ENCODE assay signal across 19 cellular contexts in the genomic region with DNA sequence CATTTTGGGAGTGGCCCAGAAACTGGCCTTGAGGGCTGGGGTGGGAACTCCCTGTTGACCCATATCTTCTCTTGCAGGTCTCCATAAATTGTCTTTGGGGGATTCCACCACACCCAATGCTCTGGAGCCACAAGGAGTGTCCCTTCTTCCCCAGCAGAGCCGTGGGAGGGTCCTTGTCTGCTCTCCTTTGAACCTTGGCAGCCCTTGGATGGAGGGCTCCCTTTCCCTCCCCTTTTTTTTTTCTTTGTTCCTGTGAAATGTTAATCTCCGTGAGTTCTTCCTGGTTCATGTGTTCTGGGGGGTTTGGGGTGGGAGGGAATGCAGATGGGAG. TPM values are rescaled to one million over a fixed set of nuclear protein-coding genes. Genes with fewer than 3 reads are reported as not detected.
DNase-seq lines count a peak whose midpoint lies in the region; ATAC-seq, FAIRE-seq and TF ChIP-seq lines count a peak whose summit lies in the region.
"Had no signal": no experiment of that assay in that cellular context is flagged by ENCODE, and none has a peak within 500 bp of the region (broad histone marks: within the 10 kb centered on the region; RNA-seq: fewer than 3 reads in every experiment).

No MANE protein-coding gene starts in this region.

- POLR2A ChIA-PET in Caco-2 (lab: Charles Lee) (no interaction called here), H1 (lab: Charles Lee; ENCODE audit: partially characterized antibody) (interaction anchor here (0.9 to 9.5 kb wide), 12 partner anchors 8 to 197 kb away, joined by 3 to 180 read pairs (median 8); a partner anchor contains a TSS)

- no peak overlapping the region for H4K5ac ChIP-seq in H1 (ENCODE audit: insufficient read length, low read depth, low read length)

- H3K9me3 ChIP-seq in Caco-2 (no peaks in the 10 kb centered on the region), H1 (ENCODE audit: insufficient read depth in 2 of 2, low read depth in 1 of 2, low read length in 1 of 2) (no peaks in the 10 kb centered on the region; a peak in 1 of 4 replicates), osteoblast (ENCODE audit: low read depth, low read length) (no peaks in the 10 kb centered on the region), thyroid gland (no peaks in the 10 kb centered on the region)
- H3K9me3 ChIP-seq: BLaER1 treated with 17β-estradiol and CSF1 and Interleukin-3, amounts not matched to agents 10 nM and 100 nM; spleen had no signal

- H3K27me3 Mint-ChIP-seq in Caco-2 (ENCODE audit: insufficient read depth, unreplicated experiment) (no peaks in the 10 kb centered on the region), IgD-negative memory B cell (no peaks in the 10 kb centered on the region)
- H3K27me3 Mint-ChIP-seq: activated CD8-positive, alpha-beta T cell treated with anti-CD3 and anti-CD28 coated beads for 36 hours had no signal

- H3K9me3 Mint-ChIP-seq in Caco-2 (ENCODE audit: unreplicated experiment) (no peaks in the 10 kb centered on the region), IgD-negative memory B cell (no peaks in the 10 kb centered on the region)
- H3K9me3 Mint-ChIP-seq: activated CD8-positive, alpha-beta T cell treated with anti-CD3 and anti-CD28 coated beads for 36 hours had no signal

- FAIRE-seq in H1 (lab: Jason Lieb, UNC): no peak
- FAIRE-seq: TTC549 had no signal

- H3K4me2 ChIP-seq in H1 (ENCODE audit: insufficient read depth in 1 of 2, low read depth in 2 of 2, low read length in 2 of 2) (no peak overlapping the region), osteoblast (ENCODE audit: insufficient read depth, low read length) (no peak overlapping the region)
- H3K4me2 ChIP-seq: BLaER1 treated with 17β-estradiol and CSF1 and Interleukin-3, amounts not matched to agents 10 nM and 100 nM had no signal

- no peak overlapping the region for H3K56ac ChIP-seq in H1 (replicated peaks; ENCODE audit: insufficient read length, low read depth, low read length)

- H3K27ac Mint-ChIP-seq in Caco-2 (ENCODE audit: unreplicated experiment) (peak overlapping the region; percentile 25), IgD-negative memory B cell (peak overlapping the region in 2 of 3 donors; percentile 62 to 97)
- H3K27ac Mint-ChIP-seq: activated CD8-positive, alpha-beta T cell treated with anti-CD3 and anti-CD28 coated beads for 36 hours had no signal

- H2BK120ac ChIP-seq in H1 (replicated peaks; ENCODE audit: low read depth, low read length): no peak overlapping the region

- DNase-seq in Caco-2 (no peak), H1 (ENCODE audit: low read depth in 1 of 2, low spot score in 2 of 2) (no peak), osteoblast (ENCODE audit: insufficient read length, low spot score, missing footprints) (peak; percentile 73), epidermal melanocyte (ENCODE audit: insufficient read length, low spot score) (no peak), thyroid gland (no peak), G401 (ENCODE audit: low spot score) (no peak)
- DNase-seq: activated CD8-positive, alpha-beta T cell treated with anti-CD3 and anti-CD28 coated beads for 36 hours; activated gamma-delta T cell treated with Interleukin-2 at 50 U/mL for 16 hours; brain microvascular endothelial cell; effector CD4-positive, alpha-beta T cell; foreskin melanocyte; NCI-H1105 treated with DMSO at 0.1 percent for 48 hours; NCI-H226 had no signal

- WGBS in H1 (ENCODE audit: extremely low coverage in 1 of 2, insufficient coverage in 1 of 2, insufficient read length in 1 of 2, insufficient replicate concordance in 2 of 2, low coverage in 1 of 2, low lambda C conversion rate in 2 of 2, missing lambda C conversion rate in 1 of 2), 2 experiments: 100% methylated on average over 1 of the region's 2 CpGs; no CpG with 5 or more reads in 1 of the 2 experiments
- WGBS in thyroid gland, 2 donors: 66 to 69% methylated on average over 2 of the region's 2 CpGs

- 0 out of 2 replicates have a peak, but pooled peaks cover 2% of the 10 kb centered on the region for H3K4me1 ChIP-seq in Caco-2
- H3K4me1 ChIP-seq in H1 (replicated peaks in 1 of 4; ENCODE audit: control insufficient read depth in 3 of 4, insufficient read depth in 4 of 4, low read length in 3 of 4): peaks cover 0 to 3% (median under 1%) of the 10 kb centered on the region in 4 experiments; a peak in 3 of 7 replicates
- peaks cover 12% of the 10 kb centered on the region for H3K4me1 ChIP-seq in osteoblast (ENCODE audit: insufficient read depth, low read length)
- H3K4me1 ChIP-seq in thyroid gland: peaks cover 1 to 2% of the 10 kb centered on the region in 2 donors

- peak in 1 of 2 experiments; percentile 24; a peak in 2 of 3 replicates for TF ChIP-seq POLR2A in H1 (IDR thresholded peaks at IDR 0.05; ENCODE audit: control extremely low read depth in 1 of 2, low read depth in 2 of 2, low read length in 2 of 2)
- no peak for TF ChIP-seq POLR2A in thyroid gland (IDR thresholded peaks at IDR 0.05)

- H3K79me1 ChIP-seq in H1 (ENCODE audit: low read depth, low read length): peaks cover 7% of the 10 kb centered on the region

- H3K9ac ChIP-seq in H1 (replicated peaks in 1 of 4; ENCODE audit: extremely low read depth in 1 of 4, low read depth in 3 of 4, low read length in 3 of 4): no peak overlapping the region

- H3K4me3 ChIP-seq in Caco-2 (ENCODE audit: low read depth, low read length) (no peak overlapping the region), H1 (ENCODE audit: extremely low read depth in 1 of 4, insufficient read depth in 2 of 4, low read depth in 3 of 4, low read length in 4 of 4) (no peak overlapping the region), osteoblast (ENCODE audit: insufficient read depth, low read length) (no peak overlapping the region), thyroid gland (replicated peaks in 1 of 3) (no peak overlapping the region)
- H3K4me3 ChIP-seq: BLaER1 treated with 17β-estradiol and CSF1 and Interleukin-3, amounts not matched to agents 10 nM and 100 nM; spleen had no signal

- no peak overlapping the region for H3K4ac ChIP-seq in H1 (replicated peaks; ENCODE audit: insufficient read length, low read depth, low read length)

- no peak overlapping the region for H4K91ac ChIP-seq in H1 (replicated peaks; ENCODE audit: insufficient read length, low read length)

- no peak overlapping the region for H2BK12ac ChIP-seq in H1 (ENCODE audit: low read depth, low read length)

- peaks cover 28% of the 10 kb centered on the region for H3K4me1 Mint-ChIP-seq in Caco-2 (ENCODE audit: low read depth, unreplicated experiment)
- H3K4me1 Mint-ChIP-seq in IgD-negative memory B cell: peaks cover 0 to 18% (median 9%) of the 10 kb centered on the region in 3 donors

- H2BK5ac ChIP-seq in H1 (ENCODE audit: low read depth, low read length): 0 out of 2 replicates have a peak overlapping the region, but pooled peaks have one; percentile 55

- intact Hi-C loops in Caco-2 (cut with micrococcal nuclease; ENCODE audit: unreplicated experiment): no loop called here
- intact Hi-C loops in thyroid gland (cut with DNase I): no loop called here

- ATAC-seq in GM19351 (IDR thresholded peaks at IDR 0.05; ENCODE audit: unreplicated experiment): no peak

- H3K36me3 Mint-ChIP-seq in Caco-2 (ENCODE audit: insufficient read depth, unreplicated experiment): peaks cover 92% of the 10 kb centered on the region
- peaks cover 6% of the 10 kb centered on the region for H3K36me3 Mint-ChIP-seq in IgD-negative memory B cell

- in situ Hi-C loops in G401 (cut with HindIII; ENCODE audit: low sequenced_read_pairs): no loop called here

- no peak overlapping the region for H2BK20ac ChIP-seq in H1 (ENCODE audit: low read length)

- no peak for TF ChIP-seq CTCF in Caco-2 (IDR thresholded peaks at IDR 0.05; ENCODE audit: insufficient read depth in 1 of 2, low read depth in 1 of 2, low read length in 1 of 2, severe bottlenecking in 1 of 2, unreplicated experiment in 1 of 2)
- TF ChIP-seq CTCF in H1 (IDR thresholded peaks at IDR 0.05; ENCODE audit: control extremely low read depth in 1 of 3, insufficient read depth in 1 of 3, low read depth in 1 of 3, low read length in 3 of 3): no peak
- no peak for TF ChIP-seq CTCF in osteoblast (IDR thresholded peaks at IDR 0.05; ENCODE audit: extremely low read depth, low read depth, low read length)
- no peak for TF ChIP-seq CTCF in thyroid gland (IDR thresholded peaks at IDR 0.05)

- H3K14ac ChIP-seq in H1 (ENCODE audit: insufficient read length): no peak overlapping the region

- no peak overlapping the region for H3K23ac ChIP-seq in H1 (ENCODE audit: insufficient read length)

- H3K18ac ChIP-seq in H1 (ENCODE audit: extremely low read depth, low read length): no peak overlapping the region

- no peak overlapping the region for H2AK5ac ChIP-seq in H1 (ENCODE audit: low read depth, low read length)

- H3K79me2 ChIP-seq in H1 (ENCODE audit: control insufficient read depth in 1 of 2, insufficient read depth in 2 of 2, low read length in 2 of 2): peaks cover under 1 to 48% of the 10 kb centered on the region in 2 experiments; a peak in 3 of 4 replicates
- peaks cover 96% of the 10 kb centered on the region for H3K79me2 ChIP-seq in osteoblast (ENCODE audit: insufficient read depth, low read length)

- H4K20me1 ChIP-seq in H1 (replicated peaks in 1 of 2; ENCODE audit: control insufficient read depth in 1 of 2, insufficient read depth in 2 of 2, low read length in 2 of 2) (peaks cover 34 to 52% of the 10 kb centered on the region in 2 experiments), osteoblast (ENCODE audit: insufficient read depth, low read length) (peaks cover 71% of the 10 kb centered on the region)

- H2AFZ ChIP-seq in H1 (ENCODE audit: low read length) (no peak overlapping the region), osteoblast (ENCODE audit: low read length) (no peak overlapping the region)

- TF ChIP-seq EP300 in H1 (IDR thresholded peaks at IDR 0.05; ENCODE audit: borderline replicate concordance in 1 of 2, low read depth in 2 of 2, low read length in 2 of 2): no peak

- H3K23me2 ChIP-seq in H1 (ENCODE audit: low read depth, low read length): no peaks in the 10 kb centered on the region

- H2BK15ac ChIP-seq in H1 (ENCODE audit: low read length): no peak overlapping the region

- H3K27me3 ChIP-seq in Caco-2 (replicated peaks; ENCODE audit: control insufficient read depth, insufficient read depth, low read length): no peaks in the 10 kb centered on the region
- H3K27me3 ChIP-seq in H1 (replicated peaks in 1 of 4; ENCODE audit: control insufficient read depth in 3 of 4, extremely low read depth in 1 of 4, insufficient read depth in 3 of 4, low read length in 3 of 4): no peaks in the 10 kb centered on the region
- no peaks in the 10 kb centered on the region for H3K27me3 ChIP-seq in osteoblast (ENCODE audit: insufficient read depth, low read length)
- H3K27me3 ChIP-seq in thyroid gland: no peaks in the 10 kb centered on the region
- H3K27me3 ChIP-seq: BLaER1 treated with 17β-estradiol and CSF1 and Interleukin-3, amounts not matched to agents 10 nM and 100 nM; brain microvascular endothelial cell; spleen had no signal

- no TSS peak for BruUV-seq in Caco-2 (replicated peaks; lab: Mats Ljungman, UMichigan)

- CTCF ChIA-PET in Caco-2 (lab: Charles Lee) (interaction anchor here (0.7 kb wide), 1 partner anchor 90 kb away, joined by 3 read pairs; no protein-coding TSS in a partner anchor), H1 (lab: Charles Lee; ENCODE audit: partially characterized antibody) (interaction anchor here (0.9 to 2.0 kb wide), 2 partner anchors 12 to 19 kb away, joined by 3 to 6 read pairs; no protein-coding TSS in a partner anchor)

- H3K27ac ChIP-seq in H1 (ENCODE audit: low read depth, low read length) (no peak overlapping the region), osteoblast (ENCODE audit: low read depth, low read length) (no peak overlapping the region), thyroid gland (no peak overlapping the region)
- H3K27ac ChIP-seq: brain microvascular endothelial cell had no signal

- no peak overlapping the region for H4K8ac ChIP-seq in H1 (ENCODE audit: extremely low read depth, insufficient read depth, low read length)

- no peak for TF ChIP-seq RAD21 in H1 (IDR thresholded peaks at IDR 0.05 in 1 of 2, conservative IDR thresholded peaks at IDR 0.05 in 1 of 2; ENCODE audit: low read depth in 2 of 2, low read length in 2 of 2)

- H3K36me3 ChIP-seq in Caco-2 (ENCODE audit: control insufficient read depth, insufficient read depth, low read length) (peaks cover 14% of the 10 kb centered on the region), H1 (ENCODE audit: control insufficient read depth in 2 of 4, insufficient read depth in 4 of 4, low read length in 3 of 4) (peaks cover 55 to 91% (median 70%) of the 10 kb centered on the region in 4 experiments), osteoblast (ENCODE audit: insufficient read depth, low read length) (peaks cover 91% of the 10 kb centered on the region), thyroid gland (peaks cover 76 to 81% of the 10 kb centered on the region in 2 donors)

- H3K4me3 Mint-ChIP-seq in Caco-2 (ENCODE audit: unreplicated experiment): no peak overlapping the region
- H3K4me3 Mint-ChIP-seq in IgD-negative memory B cell: peak overlapping the region in 1 of 4 donors; percentile 68
- H3K4me3 Mint-ChIP-seq: activated CD8-positive, alpha-beta T cell treated with anti-CD3 and anti-CD28 coated beads for 36 hours had no signal

RNA-seq across cellular contexts. Expression of a gene that starts 6.3 kb away (rescaled TPM):
- total RNA-seq in Caco-2 (2022): 175 and 184 TPM in 2 replicates
- polyA plus RNA-seq in IgD-negative memory B cell: 262 TPM
- 237 and 248 TPM in 2 replicates for total RNA-seq in H1 (2021; fragmentation: NEBNext Ultra II Directional; extraction: Animal tissue kit (Norgen Biotek cat#: 25700))
- 1,357 and 1,702 TPM in 2 replicates for polyA plus RNA-seq in H1 (2011; rRNA removed)
- polyA plus RNA-seq in H1 (2011; cell fraction: cytosol; rRNA removed): 705 TPM
- polyA plus RNA-seq in H1 (2011; cell fraction: nucleus; rRNA removed): 474 TPM
- 292 to 520 TPM (median 401 TPM) in 4 replicates for polyA plus RNA-seq in H1 (2012, experiment 1 of 2)
- polyA plus RNA-seq in H1 (2012, experiment 2 of 2): 2,300 TPM
- polyA plus RNA-seq in H1 (2013, experiment 1 of 2): 136 TPM
- polyA plus RNA-seq in H1 (2013, experiment 2 of 2): 134 TPM
- polyA minus RNA-seq in H1 (2011; rRNA and poly(A)+ RNA removed): 86.0 and 133 TPM in 2 replicates
- 98.0 TPM for polyA minus RNA-seq in H1 (2011; cell fraction: cytosol; rRNA and poly(A)+ RNA removed)
- 84.9 TPM for polyA minus RNA-seq in H1 (2011; cell fraction: nucleus; rRNA and poly(A)+ RNA removed)
- total RNA-seq in osteoblast: 173 and 195 TPM in 2 replicates
- 100 to 1,000 TPM; 373 to 786 (median 647) TPM for total RNA-seq in thyroid gland
- 178 and 250 TPM in 2 replicates for total RNA-seq in G401 (2014; rRNA removed; shearing (Covaris generic))

RNA-seq across cellular contexts. Expression of a gene that starts 16.6 kb away (rescaled TPM):
- total RNA-seq in Caco-2 (2022): not detected in 2 replicates
- polyA plus RNA-seq in IgD-negative memory B cell: not detected
- total RNA-seq in H1 (2021; fragmentation: NEBNext Ultra II Directional; extraction: Animal tissue kit (Norgen Biotek cat#: 25700)): not detected in 2 replicates
- polyA plus RNA-seq in H1 (2011; rRNA removed): 0.09 and 0.17 TPM in 2 replicates
- polyA plus RNA-seq in H1 (2011; cell fraction: cytosol; rRNA removed): 0.16 TPM
- 0.37 TPM for polyA plus RNA-seq in H1 (2011; cell fraction: nucleus; rRNA removed)
- polyA plus RNA-seq in H1 (2012, experiment 1 of 2): not detected in 4 replicates
- polyA plus RNA-seq in H1 (2012, experiment 2 of 2): 0.13 TPM
- polyA plus RNA-seq in H1 (2013, experiment 1 of 2): 0.12 TPM
- 0.02 TPM for polyA plus RNA-seq in H1 (2013, experiment 2 of 2)
- not detected in 2 replicates for polyA minus RNA-seq in H1 (2011; rRNA and poly(A)+ RNA removed)
- polyA minus RNA-seq in H1 (2011; cell fraction: cytosol; rRNA and poly(A)+ RNA removed): not detected
- not detected for polyA minus RNA-seq in H1 (2011; cell fraction: nucleus; rRNA and poly(A)+ RNA removed)
- total RNA-seq in osteoblast: not detected in 2 replicates
- total RNA-seq in thyroid gland: not detected
- 0.07 and 10.6 TPM in 2 replicates for total RNA-seq in G401 (2014; rRNA removed; shearing (Covaris generic))

RNA-seq across cellular contexts. Expression of a gene that starts 18.3 kb away (rescaled TPM):
- total RNA-seq in Caco-2 (2022) (332 and 382 TPM in 2 replicates), osteoblast (56.8 and 62.2 TPM in 2 replicates), thyroid gland (100 to 1,000 TPM; 262 to 378 (median 312) TPM)
- polyA plus RNA-seq in IgD-negative memory B cell (159 TPM), H1 (2011; rRNA removed) (300 and 654 TPM in 2 replicates)
- total RNA-seq in H1 (2021; fragmentation: NEBNext Ultra II Directional; extraction: Animal tissue kit (Norgen Biotek cat#: 25700)): 563 and 579 TPM in 2 replicates
- polyA plus RNA-seq in H1 (2011; cell fraction: cytosol; rRNA removed): 295 TPM
- polyA plus RNA-seq in H1 (2011; cell fraction: nucleus; rRNA removed): 2,432 TPM
- polyA plus RNA-seq in H1 (2012, experiment 1 of 2): 719 to 870 TPM (median 834 TPM) in 4 replicates
- polyA plus RNA-seq in H1 (2012, experiment 2 of 2): 118 TPM
- polyA plus RNA-seq in H1 (2013, experiment 1 of 2): 837 TPM
- 754 TPM for polyA plus RNA-seq in H1 (2013, experiment 2 of 2)
- polyA minus RNA-seq in H1 (2011; rRNA and poly(A)+ RNA removed): 129 and 194 TPM in 2 replicates
- 277 TPM for polyA minus RNA-seq in H1 (2011; cell fraction: cytosol; rRNA and poly(A)+ RNA removed)
- polyA minus RNA-seq in H1 (2011; cell fraction: nucleus; rRNA and poly(A)+ RNA removed): 360 TPM
- 23.0 and 44.7 TPM in 2 replicates for total RNA-seq in G401 (2014; rRNA removed; shearing (Covaris generic))

RNA-seq across cellular contexts. Expression of a gene that starts 27.5 kb away (rescaled TPM):
- total RNA-seq in Caco-2 (2022) (not detected in 2 replicates), osteoblast (not detected in 2 replicates), thyroid gland (not detected)
- polyA plus RNA-seq in IgD-negative memory B cell (not detected), H1 (2011; rRNA removed) (not detected in 2 replicates)
- total RNA-seq in H1 (2021; fragmentation: NEBNext Ultra II Directional; extraction: Animal tissue kit (Norgen Biotek cat#: 25700)): not detected in 2 replicates
- polyA plus RNA-seq in H1 (2011; cell fraction: cytosol; rRNA removed): not detected
- polyA plus RNA-seq in H1 (2011; cell fraction: nucleus; rRNA removed): 0.10 TPM
- not detected in 4 replicates for polyA plus RNA-seq in H1 (2012, experiment 1 of 2)
- not detected for polyA plus RNA-seq in H1 (2012, experiment 2 of 2)
- polyA plus RNA-seq in H1 (2013, experiment 1 of 2): not detected
- polyA plus RNA-seq in H1 (2013, experiment 2 of 2): not detected
- not detected in 2 replicates for polyA minus RNA-seq in H1 (2011; rRNA and poly(A)+ RNA removed)
- polyA minus RNA-seq in H1 (2011; cell fraction: cytosol; rRNA and poly(A)+ RNA removed): not detected
- polyA minus RNA-seq in H1 (2011; cell fraction: nucleus; rRNA and poly(A)+ RNA removed): not detected
- total RNA-seq in G401 (2014; rRNA removed; shearing (Covaris generic)): not detected in 2 replicates
- total RNA-seq: activated CD8-positive, alpha-beta T cell treated with anti-CD3 and anti-CD28 coated beads for 36 hours; spleen; temporal lobe had no signal
- polyA plus RNA-seq: spleen had no signal

RNA-seq across cellular contexts. Expression of a gene that starts 46.3 kb away (rescaled TPM):
- not detected in 2 replicates for total RNA-seq in Caco-2 (2022)
- polyA plus RNA-seq in IgD-negative memory B cell: 10.4 TPM
- total RNA-seq in H1 (2021; fragmentation: NEBNext Ultra II Directional; extraction: Animal tissue kit (Norgen Biotek cat#: 25700)): 1.0 and 2.7 TPM in 2 replicates
- 0.76 and 1.4 TPM in 2 replicates for polyA plus RNA-seq in H1 (2011; rRNA removed)
- 0.98 TPM for polyA plus RNA-seq in H1 (2011; cell fraction: cytosol; rRNA removed)
- 3.6 TPM for polyA plus RNA-seq in H1 (2011; cell fraction: nucleus; rRNA removed)
- 0.54 to 1.2 TPM (median 0.81 TPM) in 3 of 4 replicates, not detected in the other for polyA plus RNA-seq in H1 (2012, experiment 1 of 2)
- polyA plus RNA-seq in H1 (2012, experiment 2 of 2): 0.51 TPM
- 1.2 TPM for polyA plus RNA-seq in H1 (2013, experiment 1 of 2)
- polyA plus RNA-seq in H1 (2013, experiment 2 of 2): 0.96 TPM
- polyA minus RNA-seq in H1 (2011; rRNA and poly(A)+ RNA removed): 0.32 TPM in 1 of 2 replicates, not detected in the other
- polyA minus RNA-seq in H1 (2011; cell fraction: cytosol; rRNA and poly(A)+ RNA removed): 1.8 TPM
- 3.7 TPM for polyA minus RNA-seq in H1 (2011; cell fraction: nucleus; rRNA and poly(A)+ RNA removed)
- total RNA-seq in osteoblast: not detected in 2 replicates
- under 1 TPM in 1 of 4 donors, not detected in 3; 0.56 TPM for total RNA-seq in thyroid gland
- not detected in 2 replicates for total RNA-seq in G401 (2014; rRNA removed; shearing (Covaris generic))
- total RNA-seq: temporal lobe had no signal
